8 cellular contexts compared by ENCODE assay signal in genomic region chr19:42254083-42254849, GRCh38. TPM values are rescaled to one million over a fixed set of nuclear protein-coding genes. Genes with fewer than 3 reads are reported as not detected.
A peak's percentile ranks its signal among the peaks of the same experiment; 100 is the strongest.
DNase-seq lines count a peak whose midpoint lies in the region; ATAC-seq, FAIRE-seq and TF ChIP-seq lines count a peak whose summit lies in the region.

No MANE protein-coding gene starts in this region.

- in situ Hi-C loops in GM13976 (cut with MboI; ENCODE audit: low sequenced_read_pairs, unreplicated experiment) = no loop called here

- no peak for FAIRE-seq in urothelium cell line (lab: Jason Lieb, UNC)

- H3K9me3 ChIP-seq in adipocyte (ENCODE audit: control insufficient read depth, low read length) (no peaks in the 10 kb centered on the region), right atrium auricular region (no peaks in the 10 kb centered on the region), psoas muscle (no peaks in the 10 kb centered on the region)

- peak overlapping the region; percentile 95 for H3K9ac ChIP-seq in adipocyte (ENCODE audit: low read length)

- H3K27ac ChIP-seq in right atrium auricular region (peak overlapping the region; percentile 99), psoas muscle (peak overlapping the region; percentile 92)

- TF ChIP-seq CTCF in GM13976 (IDR thresholded peaks at IDR 0.05; ENCODE audit: borderline replicate concordance, control extremely low read depth, extremely low read depth, insufficient read depth, missing control alignments) (no peak), right atrium auricular region (IDR thresholded peaks at IDR 0.05) (no peak), psoas muscle (IDR thresholded peaks at IDR 0.05) (no peak)

- peak; percentile 21 to 54 (median 40) for ATAC-seq in psoas muscle
- no peak for ATAC-seq in HG02938 (IDR thresholded peaks at IDR 0.05; ENCODE audit: unreplicated experiment)

- H3K36me3 ChIP-seq in adipocyte (ENCODE audit: control insufficient read depth, insufficient read depth, low read length, severe bottlenecking) = peaks cover 7% of the 10 kb centered on the region
- H3K36me3 ChIP-seq in right atrium auricular region = peaks cover 4% of the 10 kb centered on the region
- no peaks in the 10 kb centered on the region for H3K36me3 ChIP-seq in psoas muscle (ENCODE audit: insufficient read depth in 1 of 2, low read depth in 1 of 2)

- WGBS in psoas muscle, 3 donors = 0% methylated on average over 37 to 70 of the region's 70 CpGs

- intact Hi-C loops in psoas muscle (cut with DNase I) = no loop called here

- H3K27me3 ChIP-seq in adipocyte (replicated peaks; ENCODE audit: control insufficient read depth, insufficient read depth, low read length) (no peaks in the 10 kb centered on the region), right atrium auricular region (no peaks in the 10 kb centered on the region), psoas muscle (ENCODE audit: insufficient read depth in 3 of 3, low read length in 2 of 3) (peaks cover 0 to 4% (median 0%) of the 10 kb centered on the region in 3 donors)

- H3K4me1 ChIP-seq in adipocyte (ENCODE audit: control insufficient read depth, insufficient read depth, low read length) = peaks cover 44% of the 10 kb centered on the region
- H3K4me1 ChIP-seq in right atrium auricular region = peaks cover 0 to 49% of the 10 kb centered on the region in 2 donors
- peaks cover 19% of the 10 kb centered on the region for H3K4me1 ChIP-seq in psoas muscle

- H3K4me3 ChIP-seq in adipocyte (ENCODE audit: low read length) (peak overlapping the region; percentile 92), right atrium auricular region (peak overlapping the region; percentile 94 to 97), psoas muscle (peak overlapping the region; percentile 95)

- peak; percentile 68 for DNase-seq in GM13976 (ENCODE audit: low spot score)
- DNase-seq in HT-29 (ENCODE audit: low spot score) = peak; percentile 85
- DNase-seq in T follicular helper cell (ENCODE audit: low read depth) = peak; percentile 75
- DNase-seq in adipocyte (ENCODE audit: low read depth) = peak; percentile 82
- no peak for DNase-seq in right atrium auricular region (ENCODE audit: low spot score)
- DNase-seq in psoas muscle = peak; percentile 72 to 80
- peak; percentile 69 for DNase-seq in urothelium cell line (ENCODE audit: low spot score)

RNA-seq across cellular contexts. Expression of gene ERF, which starts 0.7 kb away (rescaled TPM):
- total RNA-seq in HT-29 (2014; rRNA removed; shearing (Covaris generic)) = 157 and 160 TPM in 2 replicates
- total RNA-seq in right atrium auricular region = 10 to 100 TPM; 26.8 to 34.9 TPM
- total RNA-seq in psoas muscle = 10 to 100 TPM; 10.0 to 13.5 (median 11.8) TPM
- polyA plus RNA-seq in psoas muscle = 10 to 100 TPM in 2 of 3 donors, 1 to 10 TPM in 1; 7.1 to 11.7 (median 11.4) TPM

RNA-seq across cellular contexts. Expression of gene GSK3A, which starts 11.9 kb away (rescaled TPM):
- total RNA-seq in HT-29 (2014; rRNA removed; shearing (Covaris generic)) = 41.4 and 43.8 TPM in 2 replicates
- total RNA-seq in right atrium auricular region (10 to 100 TPM; 18.1 to 27.9 TPM), psoas muscle (10 to 100 TPM; 48.7 to 64.8 (median 58.1) TPM)
- polyA plus RNA-seq in psoas muscle = 100 to 1,000 TPM in 1 of 3 donors, 10 to 100 TPM in 2; 70.1 to 117 (median 81.1) TPM

RNA-seq across cellular contexts. Expression of gene CIC, which starts 14.8 kb away (rescaled TPM):
- total RNA-seq in HT-29 (2014; rRNA removed; shearing (Covaris generic)) = 42.1 and 55.5 TPM in 2 replicates
- 10 to 100 TPM; 27.4 to 53.5 TPM for total RNA-seq in right atrium auricular region
- 10 to 100 TPM; 28.8 to 55.0 (median 44.2) TPM for total RNA-seq in psoas muscle
- polyA plus RNA-seq in psoas muscle = 10 to 100 TPM; 17.1 to 39.3 (median 18.1) TPM

RNA-seq across cellular contexts. Expression of gene ZNF526, which starts 34.2 kb away (rescaled TPM):
- total RNA-seq in HT-29 (2014; rRNA removed; shearing (Covaris generic)) = 15.3 and 15.9 TPM in 2 replicates
- total RNA-seq in right atrium auricular region (1 to 10 TPM; 2.6 to 5.4 TPM), psoas muscle (1 to 10 TPM; 4.2 to 7.9 (median 6.0) TPM)
- polyA plus RNA-seq in psoas muscle = 1 to 10 TPM; 3.4 to 7.4 (median 5.0) TPM

RNA-seq across cellular contexts. Expression of gene DEDD2, which starts 36.8 kb away (rescaled TPM):
- total RNA-seq in HT-29 (2014; rRNA removed; shearing (Covaris generic)) = 121 and 124 TPM in 2 replicates
- 10 to 100 TPM; 19.2 to 24.8 TPM for total RNA-seq in right atrium auricular region
- 10 to 100 TPM in 3 of 4 donors, 1 to 10 TPM in 1; 8.8 to 22.5 (median 11.6) TPM for total RNA-seq in psoas muscle
- polyA plus RNA-seq in psoas muscle = 10 to 100 TPM; 11.6 to 26.1 (median 20.5) TPM
